In the genomic region with DNA sequence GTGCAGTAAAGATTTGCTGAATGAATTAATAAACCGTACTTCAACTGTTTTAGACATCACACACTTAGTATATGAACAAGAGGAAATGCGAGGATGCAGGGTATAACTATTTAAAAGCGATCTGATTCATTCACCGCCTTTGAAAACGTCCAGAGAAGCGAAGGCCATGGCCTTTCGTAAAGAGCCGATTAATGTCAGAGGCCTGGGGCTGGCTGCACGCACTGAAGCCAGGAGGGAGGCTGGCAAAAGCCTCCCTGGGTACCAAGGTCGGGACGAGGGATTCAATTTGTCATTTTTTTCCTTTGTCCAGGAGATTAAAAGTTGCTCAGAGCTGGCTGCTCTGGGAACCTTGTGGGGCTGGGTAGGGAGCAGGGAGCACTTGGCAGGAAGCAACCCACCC, we compare ENCODE assay signal across 18 cellular contexts.
"Had no signal": no experiment of that assay in that cellular context is flagged by ENCODE, and none has a peak within 500 bp of the region (broad histone marks: within the 10 kb centered on the region; RNA-seq: fewer than 3 reads in every experiment).

No MANE protein-coding gene starts in this region.

- H3K4me3 ChIP-seq: coronary artery, dorsolateral prefrontal cortex, esophagus muscularis mucosa, gastroesophageal sphincter, heart right ventricle, left lung, lower lobe of right lung had no signal

- H3K4me1 ChIP-seq: gastroesophageal sphincter, heart right ventricle, left lung, lower lobe of right lung had no signal

- H3K27me3 ChIP-seq: foreskin keratinocyte had no signal

- H3K4me3 Mint-ChIP-seq: naive B cell had no signal

- H3K27ac ChIP-seq: coronary artery, dorsolateral prefrontal cortex, esophagus muscularis mucosa, foreskin keratinocyte, gastroesophageal sphincter, heart right ventricle, left lung, lower lobe of right lung had no signal

- H3K9me3 ChIP-seq: esophagus muscularis mucosa, gastroesophageal sphincter, heart right ventricle, left lung, lower lobe of right lung had no signal

- DNase-seq: dermis blood vessel endothelial cell; effector CD4-positive, alpha-beta T cell; effector memory CD4-positive, alpha-beta T cell; glutamatergic neuron; heart right ventricle; hippocampal formation; left cardiac atrium; left lung; left ventricle myocardium superior; lower lobe of right lung; mesenchymal stem cell; midbrain; naive B cell had no signal

- H3K36me3 ChIP-seq: esophagus muscularis mucosa, gastroesophageal sphincter, heart right ventricle, left lung, lower lobe of right lung had no signal

- H3K4me1 Mint-ChIP-seq: naive B cell had no signal
